In the genomic region with DNA sequence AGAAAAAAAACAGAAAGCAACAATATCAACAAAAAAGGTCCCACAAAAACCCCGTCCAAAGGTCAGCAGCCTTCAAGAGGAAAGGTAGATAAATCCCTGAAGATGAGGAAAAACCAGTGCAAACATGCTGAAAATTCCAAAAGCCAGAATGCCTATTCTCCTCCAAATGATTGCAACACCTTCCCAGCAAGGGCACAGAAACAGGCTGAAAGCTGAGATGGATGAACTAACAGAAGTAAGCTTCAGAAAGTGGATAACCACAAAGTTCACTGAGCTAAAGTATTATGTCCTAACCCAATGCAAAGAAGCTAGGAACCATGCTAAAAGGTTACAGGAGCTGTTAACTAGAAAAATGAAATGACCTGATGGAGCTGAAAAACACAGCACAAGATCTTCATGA, we compare ENCODE assay signal across 16 cellular contexts.
DNase-seq lines count a peak whose midpoint lies in the region; ATAC-seq, FAIRE-seq and TF ChIP-seq lines count a peak whose summit lies in the region.
"Had no signal": no experiment of that assay in that cellular context is flagged by ENCODE, and none has a peak within 500 bp of the region (broad histone marks: within the 10 kb centered on the region; RNA-seq: fewer than 3 reads in every experiment).

No MANE protein-coding gene starts in this region.

- peaks cover 11% of the 10 kb centered on the region; the same call in 1 of the 2 replicates for H3K9me3 ChIP-seq in HepG2 (ENCODE audit: low read length)
- no peaks in the 10 kb centered on the region for H3K9me3 ChIP-seq in right lobe of liver

- no peak for TF ChIP-seq RAD21 in HepG2 (CRISPR knock-in tag; IDR thresholded peaks at IDR 0.05)

- no peaks in the 10 kb centered on the region for H4K20me1 ChIP-seq in HepG2 (ENCODE audit: insufficient read depth, low read length)
- H4K20me1 ChIP-seq: BLaER1 treated with 17β-estradiol and CSF1 and Interleukin-3, amounts not matched to agents 10 nM and 100 nM had no signal

- TF ChIP-seq POLR2A in HepG2 (IDR thresholded peaks at IDR 0.05; ENCODE audit: insufficient read depth in 1 of 2, low read depth in 2 of 2, low read length in 2 of 2) (no peak), right lobe of liver (IDR thresholded peaks at IDR 0.05) (no peak)

- POLR2A ChIA-PET in HepG2 (lab: Yijun Ruan, JAX), result no interaction called here

- no peak for ATAC-seq in HepG2
- no peak for ATAC-seq in right lobe of liver
- ATAC-seq: GM12878 had no signal

- no peaks in the 10 kb centered on the region for H3K79me2 ChIP-seq in HepG2 (ENCODE audit: insufficient read depth, low read length)

- FAIRE-seq in HepG2 (lab: Jason Lieb, UNC), result peak; percentile 49
- FAIRE-seq: GM12878, GM18507 had no signal

- TF ChIP-seq EP300 in HepG2 (IDR thresholded peaks at IDR 0.05; ENCODE audit: low read depth in 2 of 2, low read length in 2 of 2), result no peak
- TF ChIP-seq EP300 in HepG2 (CRISPR knock-in tag; IDR thresholded peaks at IDR 0.05; ENCODE audit: borderline replicate concordance), result no peak

- H3K36me3 ChIP-seq in HepG2 (replicated peaks in 1 of 2; ENCODE audit: control insufficient read depth in 1 of 2, insufficient read depth in 2 of 2, low read length in 2 of 2) (no peaks in the 10 kb centered on the region), right lobe of liver (no peaks in the 10 kb centered on the region)
- H3K36me3 ChIP-seq: BLaER1 treated with 17β-estradiol and CSF1 and Interleukin-3, amounts not matched to agents 10 nM and 100 nM had no signal

- H3K4me2 ChIP-seq in HepG2 (ENCODE audit: low read depth, low read length), result no peak overlapping the region
- H3K4me2 ChIP-seq: BLaER1 treated with 17β-estradiol and CSF1 and Interleukin-3, amounts not matched to agents 10 nM and 100 nM had no signal

- in situ Hi-C loops in HepG2 (cut with HindIII; ENCODE audit: extremely low pct_ligation_motif_present, low pct_unique_long_range_greater_than_20kb), result no loop called here

- H3K27me3 ChIP-seq in HepG2 (ENCODE audit: control insufficient read depth in 1 of 2, insufficient read depth in 2 of 2, low read length in 2 of 2), result no peaks in the 10 kb centered on the region
- no peaks in the 10 kb centered on the region for H3K27me3 ChIP-seq in right lobe of liver
- H3K27me3 ChIP-seq: BLaER1 treated with 17β-estradiol and CSF1 and Interleukin-3, amounts not matched to agents 10 nM and 100 nM had no signal

- H3K4me3 ChIP-seq in HepG2 (replicated peaks in 1 of 3; ENCODE audit: insufficient read depth in 1 of 3, low read depth in 2 of 3, low read length in 3 of 3) (no peak overlapping the region), right lobe of liver (no peak overlapping the region), fibroblast of mammary gland (ENCODE audit: control insufficient read depth, low read depth, low read length) (no peak overlapping the region)
- H3K4me3 ChIP-seq: BLaER1 treated with 17β-estradiol and CSF1 and Interleukin-3, amounts not matched to agents 10 nM and 100 nM; GM12878 had no signal

- BruUV-seq in HepG2 (replicated peaks; lab: Mats Ljungman, UMichigan), result no TSS peak

- CTCF ChIA-PET in HepG2 (lab: Yijun Ruan, JAX; ENCODE audit: low intra/inter-chr PET ratio, low total read pairs), result no interaction called here

- intact Hi-C loops in HepG2 (cut with micrococcal nuclease; ENCODE audit: unreplicated experiment), result no loop called here
- intact Hi-C loops in right lobe of liver (cut with DNase I), result no loop called here

- H3K4me1 ChIP-seq in HepG2 (ENCODE audit: insufficient read depth, low read length) (0 out of 2 replicates have a peak, but pooled peaks cover 8% of the 10 kb centered on the region), right lobe of liver (no peaks in the 10 kb centered on the region)
- H3K4me1 ChIP-seq: BLaER1 treated with 17β-estradiol and CSF1 and Interleukin-3, amounts not matched to agents 10 nM and 100 nM had no signal

- TF ChIP-seq CTCF in HepG2 (CRISPR knock-in tag; IDR thresholded peaks at IDR 0.05), result no peak
- TF ChIP-seq CTCF in right lobe of liver (IDR thresholded peaks at IDR 0.05), result no peak
- no peak for TF ChIP-seq CTCF in fibroblast of mammary gland (conservative IDR thresholded peaks at IDR 0.05; ENCODE audit: control insufficient read depth, insufficient read depth, low read depth, low read length)

- peak; percentile 18 for DNase-seq in HepG2 (ENCODE audit: low spot score)
- no peak for DNase-seq in right lobe of liver
- DNase-seq in fibroblast of mammary gland (ENCODE audit: low read depth), result peak; percentile 24
- DNase-seq in renal cortical epithelial cell (ENCODE audit: low read depth), result peak; percentile 15
- DNase-seq in NOMO-1 treated with dmso at 0.1 percent for 144 hours (lab: John Stamatoyannopoulos, UW; ENCODE audit: unreplicated experiment), result no peak
- no peak for DNase-seq in DMS79 (lab: John Stamatoyannopoulos, UW)
- DNase-seq in NCI-H510A treated with DMSO at 0.1 percent for 48 hours (lab: John Stamatoyannopoulos, UW), result no peak
- DNase-seq: Calu3; CD4-positive, CD25-positive, alpha-beta regulatory T cell; DMS 273 treated with DMSO at 0.1 percent for 48 hours; HCEC 1CT; HFFc6 had no signal

- no peak overlapping the region for H2AFZ ChIP-seq in HepG2 (ENCODE audit: low read length)

- H3K9ac ChIP-seq in HepG2 (ENCODE audit: insufficient read depth, low read depth, low read length), result no peak overlapping the region
- H3K9ac ChIP-seq: BLaER1 treated with 17β-estradiol and CSF1 and Interleukin-3, amounts not matched to agents 10 nM and 100 nM had no signal

- 3% methylated on average over 1 of the region's 1 CpG for WGBS in HepG2 (ENCODE audit: low lambda C conversion rate)
- 15% methylated on average over 1 of the region's 1 CpG for WGBS in right lobe of liver (ENCODE audit: insufficient coverage, low coverage, low lambda C conversion rate, missing lambda C conversion rate)

- H3K27ac ChIP-seq in HepG2 (ENCODE audit: extremely low read length, insufficient read depth, low read length), result no peak overlapping the region
- H3K27ac ChIP-seq in right lobe of liver, result no peak overlapping the region
- H3K27ac ChIP-seq: 22Rv1; BLaER1 treated with 17β-estradiol and CSF1 and Interleukin-3, amounts not matched to agents 10 nM and 100 nM had no signal

TF ChIP-seq in HepG2, 621 proteins besides CTCF, POLR2A, EP300 and RAD21:
- TF ChIP-seq GZF1 (CRISPR knock-in tag; IDR thresholded peaks at IDR 0.05), result no peak
- peak; percentile 70 for TF ChIP-seq CEBPB (IDR thresholded peaks at IDR 0.05; ENCODE audit: borderline replicate concordance, low read depth, low read length)
- TF ChIP-seq ZNF766 (CRISPR knock-in tag; IDR thresholded peaks at IDR 0.05; ENCODE audit: borderline replicate concordance), result no peak
- TF ChIP-seq MAFG (CRISPR knock-in tag; IDR thresholded peaks at IDR 0.05), result no peak
- TF ChIP-seq ZNF350 (CRISPR knock-in tag; IDR thresholded peaks at IDR 0.05; ENCODE audit: borderline replicate concordance, low read depth), result no peak
- TF ChIP-seq ZNF572 (CRISPR knock-in tag; IDR thresholded peaks at IDR 0.05), result no peak
- no peak for TF ChIP-seq ESRRA (CRISPR knock-in tag; IDR thresholded peaks at IDR 0.05; ENCODE audit: low read depth)
- no peak for TF ChIP-seq RELA (CRISPR knock-in tag; IDR thresholded peaks at IDR 0.05)
- TF ChIP-seq ZNF83 (CRISPR knock-in tag; IDR thresholded peaks at IDR 0.05; ENCODE audit: borderline replicate concordance), result no peak
- TF ChIP-seq, protein P1, sequence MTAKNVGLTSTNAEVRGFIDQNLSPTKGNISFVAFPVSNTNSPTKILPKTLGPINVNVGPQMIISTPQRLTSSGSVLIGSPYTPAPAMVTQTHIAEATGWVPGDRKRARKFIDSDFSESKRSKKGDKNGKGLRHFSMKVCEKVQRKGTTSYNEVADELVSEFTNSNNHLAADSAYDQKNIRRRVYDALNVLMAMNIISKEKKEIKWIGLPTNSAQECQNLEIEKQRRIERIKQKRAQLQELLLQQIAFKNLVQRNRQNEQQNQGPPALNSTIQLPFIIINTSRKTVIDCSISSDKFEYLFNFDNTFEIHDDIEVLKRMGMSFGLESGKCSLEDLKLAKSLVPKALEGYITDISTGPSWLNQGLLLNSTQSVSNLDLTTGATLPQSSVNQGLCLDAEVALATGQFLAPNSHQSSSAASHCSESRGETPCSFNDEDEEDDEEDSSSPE (CRISPR knock-in tag; IDR thresholded peaks at IDR 0.05), result no peak
- TF ChIP-seq CEBPG (CRISPR knock-in tag; IDR thresholded peaks at IDR 0.05), result peak; percentile 50; the same call in 1 of the 2 replicates

Comparison
In these comparisons a context has a peak if more than half of its experiments do, and no peak if none do; other contexts are left out.
1. DNase-seq: peak in HepG2 (single experiment), fibroblast of mammary gland (single experiment) and renal cortical epithelial cell (single experiment); none in right lobe of liver (0 of 3), NOMO-1 treated with dmso at 0.1 percent for 144 hours (single experiment), DMS79 (single experiment) and NCI-H510A treated with DMSO at 0.1 percent for 48 hours (single experiment).